8 cellular contexts compared by ENCODE assay signal in genomic region chr2:233082222-233082933, GRCh38. TPM values are rescaled to one million over a fixed set of nuclear protein-coding genes. Genes with fewer than 3 reads are reported as not detected.
DNase-seq lines count a peak whose midpoint lies in the region; ATAC-seq, FAIRE-seq and TF ChIP-seq lines count a peak whose summit lies in the region.

No MANE protein-coding gene starts in this region.

- H3K4me1 Mint-ChIP-seq in MCF 10A (ENCODE audit: insufficient read depth, unreplicated experiment), result peaks cover 4% of the 10 kb centered on the region

- H3K27ac ChIP-seq in layer of hippocampus (ENCODE audit: low read depth, low read length), result peak overlapping the region; percentile 62

- ATAC-seq in GM18868 (IDR thresholded peaks at IDR 0.05; ENCODE audit: unreplicated experiment) (peak; percentile 55), HG02623 (IDR thresholded peaks at IDR 0.05; ENCODE audit: unreplicated experiment) (peak; percentile 38)

- DNase-seq in NOMO-1 treated with dmso at 0.1 percent for 144 hours (lab: John Stamatoyannopoulos, UW; ENCODE audit: unreplicated experiment), result peak; percentile 54
- DNase-seq in amygdala (lab: John Stamatoyannopoulos, UW), result no peak
- DNase-seq in NCI-H446 (lab: John Stamatoyannopoulos, UW), result no peak
- DNase-seq in MCF 10A (ENCODE audit: unreplicated experiment), result no peak
- DNase-seq in frontal cortex (ENCODE audit: low spot score in 2 of 2), result no peak

- no peak for TF ChIP-seq CTCF in MCF 10A (IDR thresholded peaks at IDR 0.05; ENCODE audit: unreplicated experiment)

- no peak for FAIRE-seq in frontal cortex (lab: Jason Lieb, UNC)

- CTCF ChIA-PET in MCF 10A (lab: Yijun Ruan, JAX), result interaction anchor here (1.1 kb wide), 1 partner anchor 28 kb away, joined by 6 read pairs; no protein-coding TSS in a partner anchor

- no TSS peak for BruUV-seq in MCF 10A (replicated peaks; lab: Mats Ljungman, UMichigan)

- H3K9me3 Mint-ChIP-seq in MCF 10A (ENCODE audit: unreplicated experiment), result no peaks in the 10 kb centered on the region

- no peaks in the 10 kb centered on the region for H3K27me3 ChIP-seq in layer of hippocampus (ENCODE audit: control insufficient read depth, insufficient read depth, low read length)

- intact Hi-C loops in MCF 10A (cut with micrococcal nuclease), result no loop called here

- POLR2A ChIA-PET in MCF 10A (lab: Yijun Ruan, JAX), result no interaction called here

- no peak overlapping the region for H3K4me3 Mint-ChIP-seq in MCF 10A (ENCODE audit: unreplicated experiment)

- no peaks in the 10 kb centered on the region for H3K36me3 Mint-ChIP-seq in MCF 10A (ENCODE audit: insufficient read depth, unreplicated experiment)

- no peaks in the 10 kb centered on the region for H3K27me3 Mint-ChIP-seq in MCF 10A (ENCODE audit: insufficient read depth, unreplicated experiment)

- H3K27ac Mint-ChIP-seq in MCF 10A (ENCODE audit: low read depth, unreplicated experiment), result no peak overlapping the region

RNA-seq across cellular contexts. Expression of gene INPP5D, which starts 22.2 kb away (rescaled TPM):
- 46.1 and 64.9 TPM in 2 replicates for total RNA-seq in MCF 10A (2022)
- total RNA-seq in frontal cortex, result 1.6 TPM

RNA-seq across cellular contexts. Expression of gene NEU2, which starts 49.9 kb away (rescaled TPM):
- total RNA-seq in MCF 10A (2022) (not detected in 2 replicates), frontal cortex (not detected)

Comparison
In these comparisons a context has a peak if more than half of its experiments do, and no peak if none do; other contexts are left out.
1. RNA of gene INPP5D, which starts 22.2 kb away (total RNA-seq): 46.1 to 64.9 TPM in MCF 10A; 1.6 TPM in frontal cortex (single experiment); every median in the first group is over 10 times any median in the second.